ENCODE assay signal across 11 cellular contexts in the genomic region with DNA sequence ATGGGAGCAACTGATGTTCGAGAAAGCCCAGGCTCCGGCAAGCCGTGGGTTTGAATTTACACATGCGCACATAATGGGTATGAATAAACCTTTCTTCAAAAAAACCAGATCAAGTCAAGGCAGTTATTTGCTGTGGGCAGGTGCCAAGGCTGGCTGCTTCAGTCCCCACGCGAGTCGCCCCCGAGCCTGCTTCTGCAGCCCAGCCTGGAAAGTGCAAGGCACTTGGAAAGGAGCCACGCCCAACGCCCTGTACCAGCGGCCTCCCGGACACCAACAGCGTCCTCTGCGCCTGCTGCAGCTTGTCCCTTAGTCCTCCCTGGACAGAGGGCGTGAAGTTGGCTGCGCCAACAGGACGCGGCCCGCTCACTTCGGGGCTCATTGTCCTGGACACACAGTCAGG.
DNase-seq lines count a peak whose midpoint lies in the region; ATAC-seq, FAIRE-seq and TF ChIP-seq lines count a peak whose summit lies in the region.
"Had no signal": no experiment of that assay in that cellular context is flagged by ENCODE, and none has a peak within 500 bp of the region (broad histone marks: within the 10 kb centered on the region; RNA-seq: fewer than 3 reads in every experiment).

No MANE protein-coding gene starts in this region.

- no peaks in the 10 kb centered on the region for H3K36me3 ChIP-seq in muscle layer of colon (ENCODE audit: insufficient read depth, low read length)
- no peaks in the 10 kb centered on the region for H3K36me3 ChIP-seq in tibial artery

- H3K27ac ChIP-seq in muscle layer of colon (ENCODE audit: low read depth, low read length) (peak overlapping the region; percentile 80), tibial artery (peak overlapping the region; percentile 90 to 92)

- H3K4me1 ChIP-seq in muscle layer of colon (ENCODE audit: insufficient read depth, low read length), result peaks cover 14% of the 10 kb centered on the region
- peaks cover 0 to 43% (median 24%) of the 10 kb centered on the region in 4 donors for H3K4me1 ChIP-seq in tibial artery

- peaks cover 0 to 3% of the 10 kb centered on the region in 2 donors for H3K27me3 ChIP-seq in muscle layer of colon (ENCODE audit: control insufficient read depth in 1 of 2, insufficient read depth in 2 of 2, low read length in 2 of 2)
- no peaks in the 10 kb centered on the region for H3K27me3 ChIP-seq in tibial artery

- DNase-seq in anterior cingulate cortex (lab: John Stamatoyannopoulos, UW) (peak in 45 of 58 donors; percentile 19 to 75 (median 48)), head of caudate nucleus (peak; percentile 31 to 80 (median 60)), tibial artery (peak; percentile 56 to 89), middle frontal gyrus (ENCODE audit: extremely low spot score, low spot score) (no peak), urothelium cell line (ENCODE audit: low spot score) (no peak)
- DNase-seq: activated CD8-positive, alpha-beta memory T cell treated with anti-CD3 and anti-CD28 coated beads for 24 hours; DMS 273 treated with DMSO at 0.1 percent for 48 hours; NCI-H510A had no signal

- FAIRE-seq in urothelium cell line (lab: Jason Lieb, UNC), result no peak
- FAIRE-seq: GM18507 had no signal

- H3K4me3 ChIP-seq in muscle layer of colon (ENCODE audit: low read depth in 1 of 2, low read length in 2 of 2), result peak overlapping the region in 1 of 2 donors; percentile 54
- H3K4me3 ChIP-seq in tibial artery, result peak overlapping the region; percentile 51 to 64

- no peak for TF ChIP-seq CTCF in tibial artery (IDR thresholded peaks at IDR 0.05)

- no peaks in the 10 kb centered on the region for H3K9me3 ChIP-seq in muscle layer of colon (ENCODE audit: low read length)
- no peaks in the 10 kb centered on the region for H3K9me3 ChIP-seq in tibial artery

- no peak overlapping the region for H3K9ac ChIP-seq in muscle layer of colon (ENCODE audit: low read length)

- intact Hi-C loops in head of caudate nucleus (cut with DNase I) (no loop called here), tibial artery (cut with DNase I; ENCODE audit: low total_unique reads) (loop anchor here (5.0 kb wide), 1 partner anchor 69 kb away; the partner anchor contains the start of gene KLF15)

- no peak for ATAC-seq in GM19351 (IDR thresholded peaks at IDR 0.05; ENCODE audit: unreplicated experiment)

Comparison
In these comparisons a context has a peak if more than half of its experiments do, and no peak if none do; other contexts are left out.
1. DNase-seq: peak in anterior cingulate cortex (45 of 58), head of caudate nucleus (42 of 42) and tibial artery (2 of 2); none in middle frontal gyrus (single experiment) and urothelium cell line (single experiment).